ENCODE assay signal across 8 cellular contexts in genomic region chr1:170531758-170532657, GRCh38. TPM values are rescaled to one million over a fixed set of nuclear protein-coding genes. Genes with fewer than 3 reads are reported as not detected.
A peak's percentile ranks its signal among the peaks of the same experiment; 100 is the strongest.
DNase-seq lines count a peak whose midpoint lies in the region; ATAC-seq and TF ChIP-seq lines count a peak whose summit lies in the region.

GORAB (plus strand) TSS chr1:170532166; CDS start chr1:170532224, 58 bp downstream.

- peak within 1 kb of the TSS; percentile 94 for H3K27ac ChIP-seq in WERI-Rb-1
- H3K27ac ChIP-seq in caudate nucleus (ENCODE audit: low read depth, low read length): peak within 1 kb of the TSS; percentile 87
- peak within 1 kb of the TSS; percentile 81 to 93 (median 92) for H3K27ac ChIP-seq in spleen

- no peaks in the 10 kb centered on the region for H3K36me3 ChIP-seq in WERI-Rb-1
- H3K36me3 ChIP-seq in spleen: peaks cover 0 to 6% (median 0%) of the 10 kb centered on the region in 6 donors

- WGBS in spleen, 5 donors: 0% methylated on average over 36 of the region's 36 CpGs

- TF ChIP-seq CTCF in AG04449 (IDR thresholded peaks at IDR 0.05; ENCODE audit: insufficient read depth, low read length, missing control alignments) (no peak), WERI-Rb-1 (IDR thresholded peaks at IDR 0.05; ENCODE audit: low read depth, low read length) (no peak), spleen (IDR thresholded peaks at IDR 0.05 in 8 of 11, conservative IDR thresholded peaks at IDR 0.05 in 3 of 11) (no peak)

- POLR2A ChIA-PET in AG04449 (lab: Yijun Ruan, JAX): interaction anchor here (0.7 to 2.3 kb wide), 11 partner anchors 10 to 282 kb away, joined by 3 to 12 read pairs (median 3); partner anchors contain the start of gene PRRX1

- H3K9me3 ChIP-seq in WERI-Rb-1 (ENCODE audit: severe bottlenecking): no peaks in the 10 kb centered on the region
- H3K9me3 ChIP-seq in spleen: no peaks in the 10 kb centered on the region

- CTCF ChIA-PET in AG04449 (lab: Yijun Ruan, JAX): no interaction called here

- intact Hi-C loops in spleen (cut with DNase I; ENCODE audit: low total_unique reads): no loop called here

- peak; percentile 91 for ATAC-seq in GM18870 (IDR thresholded peaks at IDR 0.05; ENCODE audit: unreplicated experiment)
- ATAC-seq in HG03108 (IDR thresholded peaks at IDR 0.05; ENCODE audit: unreplicated experiment): peak; percentile 98

- TF ChIP-seq POLR2A in spleen (IDR thresholded peaks at IDR 0.05): peak in 1 of 3 donors; percentile 30

- DNase-seq in AG04449 (ENCODE audit: low read depth, low spot score) (peak; percentile 90), NCI-H2196 (lab: John Stamatoyannopoulos, UW; ENCODE audit: unreplicated experiment) (peak; percentile 87), WERI-Rb-1 (peak; percentile 82), caudate nucleus (lab: John Stamatoyannopoulos, UW) (peak in 60 of 61 donors; percentile 48 to 94 (median 84)), inferior parietal cortex (ENCODE audit: extremely low spot score) (peak; percentile 86), spleen (peak; percentile 96)

- peak within 1 kb of the TSS; percentile 64 for H3K4me3 ChIP-seq in AG04449 (ENCODE audit: low read depth, low read length)
- peak within 1 kb of the TSS; percentile 51 for H3K4me3 ChIP-seq in WERI-Rb-1 (ENCODE audit: low read depth, low read length)
- H3K4me3 ChIP-seq in spleen: peak within 1 kb of the TSS; percentile 55 to 80 (median 72)

- H3K27me3 ChIP-seq in WERI-Rb-1 (ENCODE audit: insufficient read depth, low read depth, severe bottlenecking) (no peaks in the 10 kb centered on the region), spleen (replicated peaks in 1 of 7) (no peaks in the 10 kb centered on the region)

- peaks cover 7 to 45% (median 27%) of the 10 kb centered on the region in 6 donors for H3K4me1 ChIP-seq in spleen

RNA-seq across cellular contexts. Expression of gene GORAB, which starts in this region (rescaled TPM):
- 10 to 100 TPM; 12.8 to 21.6 (median 14.4) TPM for total RNA-seq in spleen
- 10 to 100 TPM; 10.2 to 18.4 (median 12.4) TPM for polyA plus RNA-seq in spleen

Comparison
In these comparisons a context has a peak if more than half of its experiments do, and no peak if none do; other contexts are left out.
1. Peak in every context shown above with its lines: DNase-seq, ATAC-seq, H3K4me3 ChIP-seq and H3K27ac ChIP-seq.